Comparison of ENCODE assay signal across 19 cellular contexts in genomic region chr14:32109676-32110075, GRCh38. TPM values are rescaled to one million over a fixed set of nuclear protein-coding genes. Genes with fewer than 3 reads are reported as not detected.
DNase-seq lines count a peak whose midpoint lies in the region; ATAC-seq and TF ChIP-seq lines count a peak whose summit lies in the region.
"Had no signal": no experiment of that assay in that cellular context is flagged by ENCODE, and none has a peak within 500 bp of the region (broad histone marks: within the 10 kb centered on the region; RNA-seq: fewer than 3 reads in every experiment).

No MANE protein-coding gene starts in this region.

- H2BK120ac ChIP-seq in H9 (ENCODE audit: low read depth, low read length, poor library complexity, severe bottlenecking) = no peak overlapping the region

- H3K36me3 Mint-ChIP-seq in H9 (ENCODE audit: insufficient read depth in 1 of 3, low read depth in 3 of 3) = peaks cover under 1 to 7% (median 6%) of the 10 kb centered on the region in 3 experiments; a peak in 4 of 7 replicates

- peak; percentile 65 for DNase-seq in AG08395 (ENCODE audit: low spot score)
- DNase-seq in HFF-Myc (ENCODE audit: extremely low read depth, low read depth) = peak; percentile 31
- peak; percentile 77 for DNase-seq in astrocyte of the spinal cord (ENCODE audit: low read depth, low spot score)
- peak; percentile 8 for DNase-seq in kidney glomerular epithelial cell (lab: John Stamatoyannopoulos, UW)
- no peak for DNase-seq in NK-92 treated with Interleukin-12 subunit alpha and Interleukin-12 subunit beta, amount 100 ng/mL, for 24 hours (lab: John Stamatoyannopoulos, UW)
- no peak for DNase-seq in H9
- DNase-seq in Peyer's patch = no peak
- DNase-seq: activated naive CD8-positive, alpha-beta T cell treated with anti-CD3 and anti-CD28 coated beads, Interleukin-2, amount 10 ng/mL, durations not matched to agents 7 days and 5 days; colonic mucosa; DMS153; MM.1S; NCI-H2081; NCI-H69; stimulated activated naive CD8-positive, alpha-beta T cell treated with anti-CD3 and anti-CD28 coated beads, Interleukin-15, amount 100 ng/mL, for 72 hours had no signal

- H4K5ac ChIP-seq in H9 (ENCODE audit: insufficient read length, low read depth, low read length) = no peak overlapping the region

- no peak overlapping the region for H2BK15ac ChIP-seq in H9 (ENCODE audit: low read depth, low read length)

- no peaks in the 10 kb centered on the region for H3K36me3 ChIP-seq in Peyer's patch
- H3K36me3 ChIP-seq: colonic mucosa, vagina had no signal

- H3K27ac Mint-ChIP-seq in H9 = peak overlapping the region in 1 of 3 experiments; percentile 24; a peak in 2 of 7 replicates
- H3K27ac Mint-ChIP-seq: activated naive CD8-positive, alpha-beta T cell treated with anti-CD3 and anti-CD28 coated beads, Interleukin-2, amount 10 ng/mL, durations not matched to agents 7 days and 5 days had no signal

- H3K4me1 ChIP-seq in H9 (ENCODE audit: insufficient read depth, low read length) (no peaks in the 10 kb centered on the region; the same call in 1 of the 2 replicates), Peyer's patch (no peaks in the 10 kb centered on the region)
- H3K4me1 ChIP-seq: colonic mucosa had no signal

- no peak overlapping the region for H4K8ac ChIP-seq in H9 (replicated peaks; ENCODE audit: insufficient read length, low read depth, low read length)

- in situ Hi-C loops in astrocyte of the spinal cord (cut with HindIII; ENCODE audit: low sequenced_read_pairs) = no loop called here

- TF ChIP-seq CTCF in HFF-Myc (IDR thresholded peaks at IDR 0.05; ENCODE audit: low read depth, low read length, missing control alignments) = no peak
- no peak for TF ChIP-seq CTCF in astrocyte of the spinal cord (IDR thresholded peaks at IDR 0.05; ENCODE audit: low read depth, low read length)
- no peak for TF ChIP-seq CTCF in H9 (conservative IDR thresholded peaks at IDR 0.05)
- TF ChIP-seq CTCF in Peyer's patch (IDR thresholded peaks at IDR 0.05) = no peak

- TF ChIP-seq POLR2A in Peyer's patch (IDR thresholded peaks at IDR 0.05) = no peak

- H3K4me3 ChIP-seq in HFF-Myc (replicated peaks; ENCODE audit: low read depth, low read length) (no peak overlapping the region), astrocyte of the spinal cord (ENCODE audit: low read depth, low read length) (no peak overlapping the region), Peyer's patch (no peak overlapping the region)
- H3K4me3 ChIP-seq: colonic mucosa, lung, skin epidermis, vagina had no signal

- H3K14ac ChIP-seq in H9 (ENCODE audit: insufficient read depth, low read length) = no peak overlapping the region

- H2BK20ac ChIP-seq in H9 (ENCODE audit: low read depth, low read length, poor library complexity, severe bottlenecking) = no peak overlapping the region

- no peak overlapping the region for H3K4me2 ChIP-seq in H9 (ENCODE audit: insufficient read depth, insufficient read length, low read length)

- no peaks in the 10 kb centered on the region for H3K9me3 ChIP-seq in H9 (ENCODE audit: control insufficient read depth, low read depth, low read length)
- no peaks in the 10 kb centered on the region for H3K9me3 ChIP-seq in Peyer's patch
- H3K9me3 ChIP-seq: colonic mucosa, vagina had no signal

- H4K20me1 ChIP-seq in H9 (ENCODE audit: control insufficient read depth, insufficient read depth, insufficient read length) = no peaks in the 10 kb centered on the region

- H2AFZ ChIP-seq in H9 (ENCODE audit: low read length) = no peak overlapping the region

- WGBS in H9 (ENCODE audit: extremely low coverage, insufficient read length, low lambda C conversion rate) = no CpG with 5 or more reads among the region's 5 CpGs

- H4K91ac ChIP-seq in H9 (ENCODE audit: insufficient read length, low read depth, low read length) = no peak overlapping the region

- H2BK5ac ChIP-seq in H9 (ENCODE audit: insufficient read length, low read length) = no peak overlapping the region

- no peak overlapping the region for H3K18ac ChIP-seq in H9 (ENCODE audit: insufficient read length, low read depth, low read length)

- H3K27me3 Mint-ChIP-seq in H9 (ENCODE audit: low read depth) = no peaks in the 10 kb centered on the region
- H3K27me3 Mint-ChIP-seq: activated naive CD8-positive, alpha-beta T cell treated with anti-CD3 and anti-CD28 coated beads, Interleukin-2, amount 10 ng/mL, durations not matched to agents 7 days and 5 days; stimulated activated naive CD8-positive, alpha-beta T cell treated with anti-CD3 and anti-CD28 coated beads, Interleukin-15, amount 100 ng/mL, for 72 hours had no signal

- H3K79me1 ChIP-seq in H9 (ENCODE audit: insufficient read depth, low read depth, low read length, poor library complexity, severe bottlenecking) = peaks cover 6% of the 10 kb centered on the region

- no peaks in the 10 kb centered on the region for H3K23me2 ChIP-seq in H9 (ENCODE audit: insufficient read length, low read depth, low read length, poor library complexity, severe bottlenecking)

- no peaks in the 10 kb centered on the region; a peak in 1 of 5 replicates for H3K9me3 Mint-ChIP-seq in H9
- H3K9me3 Mint-ChIP-seq: activated naive CD8-positive, alpha-beta T cell treated with anti-CD3 and anti-CD28 coated beads, Interleukin-2, amount 10 ng/mL, durations not matched to agents 7 days and 5 days; stimulated activated naive CD8-positive, alpha-beta T cell treated with anti-CD3 and anti-CD28 coated beads, Interleukin-15, amount 100 ng/mL, for 72 hours had no signal

- H2AK5ac ChIP-seq in H9 (ENCODE audit: insufficient read length, low read length) = no peak overlapping the region

- no peak overlapping the region for H3K9ac ChIP-seq in H9 (ENCODE audit: extremely low read depth, insufficient read length, low read length)

- H3K79me2 ChIP-seq in H9 (ENCODE audit: insufficient read depth, low read length) = peaks cover 4% of the 10 kb centered on the region; the same call in 1 of the 2 replicates

- H3K27me3 ChIP-seq in H9 (ENCODE audit: insufficient read depth, low read length) = no peaks in the 10 kb centered on the region
- no peaks in the 10 kb centered on the region for H3K27me3 ChIP-seq in Peyer's patch
- H3K27me3 ChIP-seq: colonic mucosa, vagina had no signal

- H3K27ac ChIP-seq in H9 (ENCODE audit: insufficient read length, low read depth, low read length) (no peak overlapping the region), Peyer's patch (no peak overlapping the region)
- H3K27ac ChIP-seq: colonic mucosa, vagina had no signal

- H3K4me1 Mint-ChIP-seq in H9 = no peaks in the 10 kb centered on the region

- no peak overlapping the region for H3K56ac ChIP-seq in H9 (ENCODE audit: insufficient read length, low read depth, low read length)

- no peak overlapping the region for H3K4ac ChIP-seq in H9 (ENCODE audit: low read depth, low read length)

- no peak overlapping the region for H3T11ph ChIP-seq in H9 (ENCODE audit: low read length)

- ATAC-seq in GM18511 (IDR thresholded peaks at IDR 0.05; ENCODE audit: unreplicated experiment) = no peak
- ATAC-seq: HCT116; stimulated activated naive CD8-positive, alpha-beta T cell treated with anti-CD3 and anti-CD28 coated beads, Interleukin-15, amount 100 ng/mL, for 72 hours had no signal

- H3K23ac ChIP-seq in H9 (ENCODE audit: insufficient read length, low read depth, low read length) = no peak overlapping the region

- H2BK12ac ChIP-seq in H9 (ENCODE audit: insufficient read length, low read depth, low read length) = no peak overlapping the region

- H3K4me3 Mint-ChIP-seq in H9 = no peak overlapping the region
- H3K4me3 Mint-ChIP-seq: activated naive CD8-positive, alpha-beta T cell treated with anti-CD3 and anti-CD28 coated beads, Interleukin-2, amount 10 ng/mL, durations not matched to agents 7 days and 5 days; stimulated activated naive CD8-positive, alpha-beta T cell treated with anti-CD3 and anti-CD28 coated beads, Interleukin-15, amount 100 ng/mL, for 72 hours had no signal

RNA-seq across cellular contexts. Expression of gene ARHGAP5, which starts 32.6 kb away (rescaled TPM):
- 71.4 and 73.8 TPM in 2 replicates for total RNA-seq in H9 (2021)
- 100 to 1,000 TPM; 113 to 123 (median 115) TPM for total RNA-seq in Peyer's patch

Comparison
In these comparisons a context has a peak if more than half of its experiments do, and no peak if none do; other contexts are left out.
1. DNase-seq: peak in AG08395 (single experiment), HFF-Myc (single experiment), astrocyte of the spinal cord (single experiment) and kidney glomerular epithelial cell (single experiment); none in NK-92 treated with Interleukin-12 subunit alpha and Interleukin-12 subunit beta, amount 100 ng/mL, for 24 hours (single experiment), H9 (single experiment) and Peyer's patch (0 of 3).